ENCODE assay signal across 1 cellular context in genomic region chr1:116764906-116765862, GRCh38.
TF ChIP-seq lines count a peak whose summit lies in the region.

No MANE protein-coding gene starts in this region.

TF ChIP-seq in H1, 55 proteins besides CTCF, POLR2A, EP300 and RAD21:
- TF ChIP-seq CBX8 (IDR thresholded peaks at IDR 0.05; ENCODE audit: borderline replicate concordance, low read depth, low read length), result no peak
- TF ChIP-seq CTBP2 (IDR thresholded peaks at IDR 0.05; ENCODE audit: borderline replicate concordance, insufficient read depth, insufficient read length, low read length), result no peak
- no peak for TF ChIP-seq RFX5 (IDR thresholded peaks at IDR 0.05; ENCODE audit: borderline replicate concordance, low read depth, low read length)
- no peak for TF ChIP-seq SP1 (IDR thresholded peaks at IDR 0.05; ENCODE audit: low read depth, low read length)
- no peak for TF ChIP-seq SP2 (IDR thresholded peaks at IDR 0.05; ENCODE audit: low read length)
- no peak for TF ChIP-seq TCF12 (IDR thresholded peaks at IDR 0.05; ENCODE audit: low read depth, low read length)
- TF ChIP-seq HDAC6 (IDR thresholded peaks at IDR 0.05; ENCODE audit: low read depth, low read length), result no peak
- TF ChIP-seq BACH1 (IDR thresholded peaks at IDR 0.05; ENCODE audit: low read length), result no peak
- TF ChIP-seq PHF8 (conservative IDR thresholded peaks at IDR 0.05; ENCODE audit: low read depth, low read length), result no peak
- TF ChIP-seq ATF3 (IDR thresholded peaks at IDR 0.05; ENCODE audit: insufficient read depth, low read depth, low read length), result no peak
- no peak for TF ChIP-seq CEBPB (IDR thresholded peaks at IDR 0.05; ENCODE audit: low read depth, low read length)
- no peak for TF ChIP-seq CHD1 (IDR thresholded peaks at IDR 0.05; ENCODE audit: low read depth, low read length)
- no peak for TF ChIP-seq POLR2AphosphoS5 (IDR thresholded peaks at IDR 0.05; ENCODE audit: low read depth, low read length)
- TF ChIP-seq JUN (IDR thresholded peaks at IDR 0.05; ENCODE audit: low read depth, low read length), result no peak
- no peak for TF ChIP-seq SP4 (IDR thresholded peaks at IDR 0.05; ENCODE audit: low read length)
- no peak for TF ChIP-seq FOSL1 (IDR thresholded peaks at IDR 0.05; ENCODE audit: insufficient read depth, low read depth, low read length)
